Comparison of ENCODE assay signal across 8 cellular contexts in the genomic region with DNA sequence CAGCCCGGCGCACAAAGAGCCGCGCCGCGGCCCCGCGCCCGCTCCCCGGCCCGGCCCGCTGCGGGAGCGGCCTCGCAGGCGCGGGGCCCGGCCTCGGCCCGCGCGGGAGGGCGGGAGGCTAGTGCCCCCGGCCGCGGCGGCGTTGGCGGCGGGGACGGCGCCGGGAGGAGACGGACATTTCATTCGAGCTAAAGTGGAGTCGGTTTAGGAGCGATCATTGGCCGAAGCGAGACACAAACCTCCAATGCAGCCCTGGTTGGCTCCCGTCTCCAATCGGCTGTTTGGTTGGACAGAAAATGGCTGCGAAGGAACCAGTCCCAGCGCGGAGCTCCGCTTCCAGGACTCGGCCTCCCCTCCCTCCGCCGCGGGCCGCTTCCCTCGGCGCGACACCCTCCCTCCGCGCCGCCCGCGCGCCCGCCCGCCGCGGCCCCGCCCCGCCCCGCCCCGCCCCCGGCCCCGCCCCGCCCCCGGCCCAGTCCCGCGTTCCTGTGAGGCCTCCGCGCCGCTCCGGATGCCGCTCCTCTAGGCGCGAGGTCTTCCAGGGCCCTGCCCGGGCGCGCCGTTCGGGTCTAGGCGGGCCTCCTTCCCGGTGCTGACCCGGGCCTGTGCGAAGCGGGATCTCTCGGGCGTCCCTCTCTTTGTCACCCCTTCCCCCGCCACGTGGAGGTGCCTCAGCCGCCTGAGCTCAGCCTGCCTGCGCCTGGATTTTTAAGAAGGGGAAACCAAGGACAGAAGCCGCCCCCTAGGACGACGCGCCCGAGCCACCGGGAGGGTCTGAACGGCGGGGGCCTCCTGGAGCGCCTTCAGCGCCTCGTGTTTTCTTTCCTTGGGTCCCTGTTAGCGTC. TPM values are rescaled to one million over a fixed set of nuclear protein-coding genes. Genes with fewer than 3 reads are reported as not detected.
DNase-seq lines count a peak whose midpoint lies in the region; ATAC-seq and TF ChIP-seq lines count a peak whose summit lies in the region.

A gene (minus strand): TSS at position 309 of the 845 bp plus-strand sequence. CDS start 2,757 bp downstream, outside the sequence.

- H3K36me3 ChIP-seq in kidney epithelial cell (ENCODE audit: control insufficient read depth, insufficient read depth, low read length), result no peaks in the 10 kb centered on the region

- TF ChIP-seq CTCF in AG10803 (conservative IDR thresholded peaks at IDR 0.05; ENCODE audit: low read length) (no peak), kidney epithelial cell (IDR thresholded peaks at IDR 0.05; ENCODE audit: insufficient read depth, low read length, poor library complexity, severe bottlenecking) (no peak)

- peak; percentile 97 for DNase-seq in AG10803 (ENCODE audit: low read depth)
- peak; percentile 97 for DNase-seq in NCI-H460 (ENCODE audit: extremely low read depth, low read depth)
- DNase-seq in activated CD4-positive, alpha-beta T cell treated with anti-CD3 and anti-CD28 coated beads for 1 hour, result peak; percentile 87
- DNase-seq in cerebellum (ENCODE audit: low spot score), result peak; percentile 96
- DNase-seq in kidney epithelial cell (ENCODE audit: low read depth), result peak; percentile 85
- peak; percentile 86 to 91 for DNase-seq in stimulated activated CD4-positive, alpha-beta T cell treated with anti-CD3 and anti-CD28 coated beads, Interleukin-15, amount 100 ng/mL, for 48 hours (ENCODE audit: low read depth in 2 of 2)

- no peaks in the 10 kb centered on the region for H3K27me3 ChIP-seq in kidney epithelial cell (ENCODE audit: control insufficient read depth, insufficient read depth, low read length)

- H3K4me3 ChIP-seq in AG10803 (ENCODE audit: low read length), result peak within 1 kb of the TSS; percentile 79
- peak within 1 kb of the TSS; percentile 66 for H3K4me3 ChIP-seq in kidney epithelial cell (ENCODE audit: low read depth, low read length)

- ATAC-seq in GM19043 (IDR thresholded peaks at IDR 0.05; ENCODE audit: low read depth, unreplicated experiment), result peak; percentile 90
- peak; percentile 90 for ATAC-seq in HG03378 (IDR thresholded peaks at IDR 0.05; ENCODE audit: unreplicated experiment)

RNA-seq across cellular contexts. Expression of the gene that starts here (rescaled TPM):
- 32.6 and 40.8 TPM in 2 replicates for total RNA-seq in NCI-H460 (2014; rRNA removed; shearing (Covaris generic))
- polyA plus RNA-seq in NCI-H460 (2014; cell fraction: nucleus; rRNA removed), result 19.2 and 25.1 TPM in 2 replicates
- total RNA-seq in cerebellum (33.8 TPM), kidney epithelial cell (14.3 and 17.2 TPM in 2 replicates)

Comparison
In these comparisons a context has a peak if more than half of its experiments do, and no peak if none do; other contexts are left out.
1. Peak in every context shown above with its lines: DNase-seq, ATAC-seq and H3K4me3 ChIP-seq.